Comparison of ENCODE assay signal across 8 cellular contexts in the genomic region with DNA sequence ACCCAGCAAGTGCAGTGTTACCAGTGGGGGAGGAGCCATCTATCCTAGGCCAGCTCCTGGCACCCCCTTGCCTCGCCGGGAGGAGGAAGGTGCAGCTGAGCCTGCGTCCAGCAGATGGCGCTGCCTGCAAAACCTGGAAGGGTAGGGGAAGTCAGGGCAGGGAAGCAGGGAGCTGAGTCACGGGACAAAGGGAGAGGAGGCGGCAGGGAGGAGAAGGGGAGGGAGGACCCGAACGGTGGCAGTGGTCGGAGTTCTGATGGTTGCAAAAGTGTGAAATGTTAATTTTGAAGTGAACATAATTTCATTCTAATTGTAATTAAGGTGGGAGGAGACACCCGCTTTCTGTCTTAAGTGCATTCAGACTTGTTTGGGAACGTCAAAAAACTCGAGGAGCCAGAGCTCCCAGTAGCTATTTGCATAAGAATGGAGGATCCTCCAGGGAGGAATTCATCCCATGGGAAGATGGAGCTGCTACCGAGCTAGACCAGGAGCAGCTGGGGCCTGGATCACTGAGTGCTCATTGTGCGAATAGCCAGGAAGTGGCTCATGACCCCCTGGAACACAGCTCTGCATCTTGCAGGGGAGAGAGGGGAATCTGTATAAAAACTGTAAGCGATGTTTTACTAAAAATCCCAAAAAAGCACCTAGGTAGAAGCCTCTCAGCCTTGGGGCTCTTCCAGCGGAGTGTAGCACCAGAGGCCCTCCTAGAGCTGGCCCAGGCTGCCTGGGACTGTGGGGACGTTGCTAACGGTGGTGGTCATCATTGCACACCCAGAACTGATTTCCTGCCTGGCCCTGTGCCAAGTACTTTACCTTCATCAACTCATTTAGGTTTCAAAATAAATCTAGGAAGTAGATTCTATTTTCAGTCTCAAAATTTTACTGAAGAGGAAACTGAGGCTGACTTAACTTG. TPM values are rescaled to one million over a fixed set of nuclear protein-coding genes. Genes with fewer than 3 reads are reported as not detected.
DNase-seq lines count a peak whose midpoint lies in the region; ATAC-seq and TF ChIP-seq lines count a peak whose summit lies in the region.

No MANE protein-coding gene starts in this region.

- POLR2A ChIA-PET in Panc1 (lab: Charles Lee) = no interaction called here

- H3K9me3 ChIP-seq in Panc1 (ENCODE audit: control insufficient read depth, insufficient read depth, low read depth, low read length) (no peaks in the 10 kb centered on the region), esophagus muscularis mucosa (no peaks in the 10 kb centered on the region)

- TF ChIP-seq CTCF in Panc1 (IDR thresholded peaks at IDR 0.05) (peak; percentile 95), esophagus muscularis mucosa (IDR thresholded peaks at IDR 0.05) (peak in 2 of 3 experiments; percentile 92 to 97)

- H3K4me1 ChIP-seq in Panc1 (ENCODE audit: control insufficient read depth, insufficient read depth, low read length) (no peaks in the 10 kb centered on the region), esophagus muscularis mucosa (peaks cover 4 to 11% (median 8%) of the 10 kb centered on the region in 4 donors)

- TF ChIP-seq POLR2A in esophagus muscularis mucosa (IDR thresholded peaks at IDR 0.05; ENCODE audit: low read depth) = no peak

- CTCF ChIA-PET in Panc1 (lab: Charles Lee) = interaction anchor here (0.6 to 1.3 kb wide), 6 partner anchors 11 to 475 kb away, joined by 3 to 5 read pairs (median 4); no protein-coding TSS in a partner anchor

- intact Hi-C loops in Panc1 (cut with micrococcal nuclease; ENCODE audit: unreplicated experiment) (no loop called here), esophagus muscularis mucosa (cut with DNase I) (loop anchor here (5.0 kb wide), 1 partner anchor 406 kb away; no protein-coding TSS in a partner anchor)

- WGBS in esophagus muscularis mucosa = 21% methylated on average over 18 of the region's 18 CpGs

- ATAC-seq in GM21528 (IDR thresholded peaks at IDR 0.05; ENCODE audit: low FRiP score, unreplicated experiment) (peak; percentile 97), Panc1 (peak; percentile 100)

- TF ChIP-seq EP300 in Ishikawa (IDR thresholded peaks at IDR 0.05; ENCODE audit: borderline replicate concordance) (peak; percentile 26; the same call in 1 of the 2 replicates), esophagus muscularis mucosa (IDR thresholded peaks at IDR 0.05) (no peak)

- peak; percentile 92 for DNase-seq in DMS 273 (lab: John Stamatoyannopoulos, UW; ENCODE audit: unreplicated experiment)
- DNase-seq in Panc1 (ENCODE audit: low read depth, low spot score) = peak; percentile 62
- DNase-seq in activated T-cell treated with anti-CD3 and anti-CD28 coated beads, Interleukin-2, amount 50 U/mL, for 48 hours = peak; percentile 93 to 94
- DNase-seq in esophagus muscularis mucosa (ENCODE audit: extremely low spot score) = peak; percentile 97
- DNase-seq in myocyte (ENCODE audit: low read depth) = peak; percentile 97
- DNase-seq in stimulated activated CD8-positive, alpha-beta memory T cell treated with anti-CD3 and anti-CD28 coated beads, Interleukin-7, amount 100 ng/mL, for 1 hour (ENCODE audit: low read depth in 2 of 2) = peak; percentile 37 to 54

- in situ Hi-C loops in Panc1 (cut with HindIII; ENCODE audit: low pct_unique_long_range_greater_than_20kb, low sequenced_read_pairs) = no loop called here

- H3K36me3 ChIP-seq in Panc1 (ENCODE audit: control insufficient read depth, insufficient read depth, low read length) = no peaks in the 10 kb centered on the region
- no peaks in the 10 kb centered on the region for H3K36me3 ChIP-seq in esophagus muscularis mucosa

- peak overlapping the region in 1 of 2 experiments; percentile 32; a peak in 2 of 4 replicates for H3K4me3 ChIP-seq in Panc1 (ENCODE audit: low read depth in 2 of 2, low read length in 2 of 2)
- H3K4me3 ChIP-seq in esophagus muscularis mucosa = peak overlapping the region; percentile 42 to 52 (median 46)

- H3K27me3 ChIP-seq in Panc1 (ENCODE audit: control insufficient read depth, insufficient read depth, low read length) (no peaks in the 10 kb centered on the region), esophagus muscularis mucosa (no peaks in the 10 kb centered on the region)

- H3K27ac ChIP-seq in Panc1 (ENCODE audit: low read length) (peak overlapping the region; percentile 44; the same call in 1 of the 2 replicates), esophagus muscularis mucosa (replicated peaks in 1 of 4) (no peak overlapping the region)

- peak; percentile 95 for TF ChIP-seq RAD21 in Ishikawa (IDR thresholded peaks at IDR 0.05; ENCODE audit: low read depth)

- no TSS peak for BruUV-seq in Panc1 (replicated peaks; lab: Mats Ljungman, UMichigan)

TF ChIP-seq in Ishikawa, 13 proteins besides CTCF, POLR2A, EP300 and RAD21:
- TF ChIP-seq TCF12 (IDR thresholded peaks at IDR 0.05; ENCODE audit: low read depth) = peak; percentile 54; the same call in 1 of the 2 replicates
- no peak for TF ChIP-seq ZBTB7A (IDR thresholded peaks at IDR 0.05; ENCODE audit: low read depth)
- no peak; the same call in none of the 2 replicates for TF ChIP-seq YY1 (IDR thresholded peaks at IDR 0.05; ENCODE audit: low read depth)
- TF ChIP-seq EGR1 (IDR thresholded peaks at IDR 0.05) = no peak; the same call in 1 of the 2 replicates
- no peak; the same call in 1 of the 2 replicates for TF ChIP-seq FOXM1 (IDR thresholded peaks at IDR 0.05; ENCODE audit: borderline replicate concordance, low read depth)
- no peak for TF ChIP-seq CEBPB (IDR thresholded peaks at IDR 0.05)
- peak; percentile 51; the same call in 1 of the 2 replicates for TF ChIP-seq NFIC (IDR thresholded peaks at IDR 0.05)
- TF ChIP-seq, protein P1, sequence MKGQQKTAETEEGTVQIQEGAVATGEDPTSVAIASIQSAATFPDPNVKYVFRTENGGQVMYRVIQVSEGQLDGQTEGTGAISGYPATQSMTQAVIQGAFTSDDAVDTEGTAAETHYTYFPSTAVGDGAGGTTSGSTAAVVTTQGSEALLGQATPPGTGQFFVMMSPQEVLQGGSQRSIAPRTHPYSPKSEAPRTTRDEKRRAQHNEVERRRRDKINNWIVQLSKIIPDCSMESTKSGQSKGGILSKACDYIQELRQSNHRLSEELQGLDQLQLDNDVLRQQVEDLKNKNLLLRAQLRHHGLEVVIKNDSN (IDR thresholded peaks at IDR 0.05) = peak; percentile 80
- TF ChIP-seq, protein P2, sequence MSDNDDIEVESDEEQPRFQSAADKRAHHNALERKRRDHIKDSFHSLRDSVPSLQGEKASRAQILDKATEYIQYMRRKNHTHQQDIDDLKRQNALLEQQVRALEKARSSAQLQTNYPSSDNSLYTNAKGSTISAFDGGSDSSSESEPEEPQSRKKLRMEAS (IDR thresholded peaks at IDR 0.05) = peak; percentile 71

RNA-seq across cellular contexts. Expression of a gene that starts 59.5 kb away (rescaled TPM):
- 18.6 TPM for total RNA-seq in Panc1 (2021; ENCODE audit: unreplicated experiment)
- polyA plus RNA-seq in Panc1 (2012; ENCODE audit: insufficient read length) = 24.1 TPM
- total RNA-seq in esophagus muscularis mucosa = 100 to 1,000 TPM in 1 of 4 donors, 10 to 100 TPM in 3; 42.8 to 425 (median 63.0) TPM
- 54.9 and 141 TPM in 2 replicates for total RNA-seq in myocyte
- 267 TPM for polyA plus RNA-seq in myocyte (2012)

Comparison
In these comparisons a context has a peak if more than half of its experiments do, and no peak if none do; other contexts are left out.
1. DNase-seq: peak in every context shown above with its lines; median percentile 97 in esophagus muscularis mucosa; 97 in myocyte; 94 in activated T-cell treated with anti-CD3 and anti-CD28 coated beads, Interleukin-2, amount 50 U/mL, for 48 hours; 92 in DMS 273; 62 in Panc1; 46 in stimulated activated CD8-positive, alpha-beta memory T cell treated with anti-CD3 and anti-CD28 coated beads, Interleukin-7, amount 100 ng/mL, for 1 hour.